In genomic region chr12:57832966-57833365, GRCh38 we compare ENCODE assay signal across 10 cellular contexts. TPM values are rescaled to one million over a fixed set of nuclear protein-coding genes. Genes with fewer than 3 reads are reported as not detected.
DNase-seq lines count a peak whose midpoint lies in the region; ATAC-seq, FAIRE-seq and TF ChIP-seq lines count a peak whose summit lies in the region.
"Had no signal": no experiment of that assay in that cellular context is flagged by ENCODE, and none has a peak within 500 bp of the region (broad histone marks: within the 10 kb centered on the region; RNA-seq: fewer than 3 reads in every experiment).

No MANE protein-coding gene starts in this region.

- peaks cover 100% of the 10 kb centered on the region for H3K79me2 ChIP-seq in SK-N-SH (ENCODE audit: insufficient read depth)
- peaks cover 100% of the 10 kb centered on the region for H3K79me2 ChIP-seq in smooth muscle cell (ENCODE audit: low read depth)

- TF ChIP-seq CTCF in GM06990 (IDR thresholded peaks at IDR 0.05; ENCODE audit: insufficient read depth, low read length, poor library complexity, severe bottlenecking): no peak
- no peak for TF ChIP-seq CTCF in SK-N-SH (IDR thresholded peaks at IDR 0.05)
- TF ChIP-seq CTCF in glutamatergic neuron (IDR thresholded peaks at IDR 0.05; ENCODE audit: partially characterized antibody, unreplicated experiment): no peak
- no peak for TF ChIP-seq CTCF in smooth muscle cell (IDR thresholded peaks at IDR 0.05; ENCODE audit: borderline replicate concordance, insufficient read depth, poor library complexity, severe bottlenecking)
- TF ChIP-seq CTCF in mucosa of descending colon (IDR thresholded peaks at IDR 0.05): no peak

- H3F3A ChIP-seq in SK-N-SH (replicated peaks; ENCODE audit: insufficient read depth) (peaks cover 24% of the 10 kb centered on the region), smooth muscle cell (ENCODE audit: low read depth) (peaks cover 14% of the 10 kb centered on the region)

- no peak for TF ChIP-seq POLR2A in H54 (IDR thresholded peaks at IDR 0.05; ENCODE audit: low read depth, low read length)

- H3K9ac ChIP-seq in SK-N-SH: no peak overlapping the region
- no peak overlapping the region for H3K9ac ChIP-seq in smooth muscle cell (ENCODE audit: low read depth)

- H3K9me3 Mint-ChIP-seq in glutamatergic neuron (ENCODE audit: unreplicated experiment): peaks cover 1% of the 10 kb centered on the region

- H3K27me3 Mint-ChIP-seq in glutamatergic neuron (ENCODE audit: unreplicated experiment): peaks cover 12% of the 10 kb centered on the region

- H3K9me2 ChIP-seq in SK-N-SH: no peaks in the 10 kb centered on the region

- ATAC-seq in mucosa of descending colon: no peak

- H2AFZ ChIP-seq in SK-N-SH (ENCODE audit: low read depth): no peak overlapping the region
- H2AFZ ChIP-seq in smooth muscle cell (ENCODE audit: low read depth): no peak overlapping the region

- H3K36me3 Mint-ChIP-seq in glutamatergic neuron (ENCODE audit: unreplicated experiment): no peaks in the 10 kb centered on the region

- no peak for FAIRE-seq in H54 (lab: Jason Lieb, UNC)
- FAIRE-seq: bronchial epithelial cell had no signal

- POLR2A ChIA-PET in SK-N-SH (lab: Yijun Ruan, JAX): interaction anchor here (1.3 kb wide), 1 partner anchor 64 kb away, joined by 3 read pairs; no protein-coding TSS in a partner anchor

- peaks cover 3% of the 10 kb centered on the region for H3K36me3 ChIP-seq in GM06990 (ENCODE audit: control insufficient read depth, insufficient read depth, low read length)
- H3K36me3 ChIP-seq in SK-N-SH (replicated peaks in 1 of 2; ENCODE audit: control insufficient read depth in 1 of 2, insufficient read depth in 2 of 2, low read length in 1 of 2): peaks cover 12 to 15% of the 10 kb centered on the region in 2 experiments
- peaks cover 7% of the 10 kb centered on the region for H3K36me3 ChIP-seq in smooth muscle cell (ENCODE audit: low read depth)
- no peaks in the 10 kb centered on the region for H3K36me3 ChIP-seq in mucosa of descending colon (ENCODE audit: low read depth)

- DNase-seq in GM06990 (ENCODE audit: extremely low read depth, insufficient read length) (peak; percentile 41), SK-N-SH (no peak), glutamatergic neuron (no peak), smooth muscle cell (lab: John Stamatoyannopoulos, UW; ENCODE audit: unreplicated experiment) (no peak), mucosa of descending colon (no peak), GM19240 (ENCODE audit: insufficient read length, low spot score) (no peak), H54 (ENCODE audit: insufficient read length, low spot score) (no peak), HPDE6-E6E7 (ENCODE audit: extremely low spot score) (no peak)
- DNase-seq: stimulated activated CD4-positive, alpha-beta T cell treated with anti-CD3 and anti-CD28 coated beads, Interleukin-2, amount 100 ng/mL, for 48 hours had no signal

- peaks cover 45% of the 10 kb centered on the region for H3K4me1 Mint-ChIP-seq in glutamatergic neuron (ENCODE audit: low read depth, unreplicated experiment)

- no peak overlapping the region for H3K4me3 Mint-ChIP-seq in glutamatergic neuron (ENCODE audit: unreplicated experiment)

- peaks cover 44 to 60% of the 10 kb centered on the region in 2 experiments; a peak in 3 of 4 replicates for H3K4me1 ChIP-seq in SK-N-SH (ENCODE audit: control insufficient read depth in 1 of 2, insufficient read depth in 2 of 2, low read depth in 1 of 2, low read length in 1 of 2)
- peaks cover 62% of the 10 kb centered on the region for H3K4me1 ChIP-seq in smooth muscle cell (ENCODE audit: low read depth)
- H3K4me1 ChIP-seq in mucosa of descending colon (ENCODE audit: low read depth): peaks cover 68% of the 10 kb centered on the region

- peak overlapping the region; percentile 34 for H3K4me2 ChIP-seq in SK-N-SH
- peak overlapping the region; percentile 50 for H3K4me2 ChIP-seq in smooth muscle cell

- no peak for TF ChIP-seq RAD21 in SK-N-SH (IDR thresholded peaks at IDR 0.05; ENCODE audit: low read length)

- H4K20me1 ChIP-seq in SK-N-SH (ENCODE audit: insufficient read depth) (peaks cover 99% of the 10 kb centered on the region), smooth muscle cell (ENCODE audit: low read depth) (peaks cover 100% of the 10 kb centered on the region)

- TF ChIP-seq EP300 in SK-N-SH (IDR thresholded peaks at IDR 0.05; ENCODE audit: borderline replicate concordance in 1 of 2, low read depth in 1 of 2, low read length in 1 of 2): no peak

- intact Hi-C loops in mucosa of descending colon (cut with DNase I, micrococcal nuclease): loop anchor here in 1 of 2 donors (5.0 kb wide), 1 partner anchor 74 kb away; no protein-coding TSS in a partner anchor

- H3K27me3 ChIP-seq in GM06990 (replicated peaks; ENCODE audit: control insufficient read depth, insufficient read depth, low read length) (no peaks in the 10 kb centered on the region), SK-N-SH (ENCODE audit: insufficient read depth) (no peaks in the 10 kb centered on the region), smooth muscle cell (ENCODE audit: low read depth) (no peaks in the 10 kb centered on the region)

- peak overlapping the region; percentile 5 to 15; a peak in 1 of 4 replicates for H3K27ac ChIP-seq in SK-N-SH (ENCODE audit: low read depth in 2 of 2, low read length in 1 of 2)
- H3K27ac ChIP-seq in smooth muscle cell (ENCODE audit: low read depth): peak overlapping the region; percentile 51

- 69% methylated on average over 9 of the region's 10 CpGs for WGBS in SK-N-SH (ENCODE audit: low lambda C conversion rate)
- WGBS in smooth muscle cell (ENCODE audit: low lambda C conversion rate): 16% methylated on average over 10 of the region's 10 CpGs

- H3K4me3 ChIP-seq in GM06990 (replicated peaks; ENCODE audit: low read depth, low read length): no peak overlapping the region
- H3K4me3 ChIP-seq in SK-N-SH (ENCODE audit: low read depth in 2 of 2, low read length in 1 of 2): no peak overlapping the region
- H3K4me3 ChIP-seq in smooth muscle cell: no peak overlapping the region
- no peak overlapping the region for H3K4me3 ChIP-seq in mucosa of descending colon

- peak overlapping the region; percentile 83 for H3K27ac Mint-ChIP-seq in glutamatergic neuron (ENCODE audit: unreplicated experiment)

- CTCF ChIA-PET in SK-N-SH (lab: Yijun Ruan, JAX): interaction anchor here (0.8 to 8.4 kb wide), 14 partner anchors 8 to 101 kb away, joined by 3 to 146 read pairs (median 7); partner anchors contain the start of genes CTDSP2 and TSFM

- H3K9me3 ChIP-seq in SK-N-SH (no peaks in the 10 kb centered on the region), smooth muscle cell (replicated peaks; ENCODE audit: low read depth) (no peaks in the 10 kb centered on the region), mucosa of descending colon (no peaks in the 10 kb centered on the region)

TF ChIP-seq in SK-N-SH, 30 proteins besides CTCF, POLR2A, EP300 and RAD21:
- peak; percentile 7; the same call in 1 of the 2 replicates for TF ChIP-seq TCF12 (IDR thresholded peaks at IDR 0.05)
- no peak for TF ChIP-seq MXI1 (IDR thresholded peaks at IDR 0.05; ENCODE audit: low read depth, low read length)
- peak; percentile 19; the same call in 1 of the 2 replicates for TF ChIP-seq PBX3 (IDR thresholded peaks at IDR 0.05)
- TF ChIP-seq POLR2AphosphoS5 (IDR thresholded peaks at IDR 0.05; ENCODE audit: low read depth, low read length): no peak

RNA-seq across cellular contexts. Expression of gene CTDSP2, which starts 13.6 kb away (rescaled TPM):
- polyA plus RNA-seq in SK-N-SH (2012; rRNA removed) (117 and 119 TPM in 2 replicates), smooth muscle cell (61.7 and 62.0 TPM in 2 replicates)
- 87.3 and 102 TPM in 2 replicates for polyA plus RNA-seq in SK-N-SH (2012; cell fraction: cytosol; rRNA removed)
- 145 and 147 TPM in 2 replicates for polyA plus RNA-seq in SK-N-SH (2012; cell fraction: nucleus; rRNA removed)
- total RNA-seq in glutamatergic neuron (ENCODE audit: unreplicated experiment) (127 TPM), smooth muscle cell (77.4 and 86.7 TPM in 2 replicates), mucosa of descending colon (100 to 1,000 TPM; 220 to 339 (median 256) TPM)

RNA-seq across cellular contexts. Expression of gene AVIL, which starts 14.4 kb away (rescaled TPM):
- polyA plus RNA-seq in SK-N-SH (2012; rRNA removed) (4.7 and 5.2 TPM in 2 replicates), smooth muscle cell (1.2 and 9.1 TPM in 2 replicates)
- polyA plus RNA-seq in SK-N-SH (2012; cell fraction: cytosol; rRNA removed): 1.2 and 1.4 TPM in 2 replicates
- 29.9 and 32.6 TPM in 2 replicates for polyA plus RNA-seq in SK-N-SH (2012; cell fraction: nucleus; rRNA removed)
- total RNA-seq in glutamatergic neuron (ENCODE audit: unreplicated experiment) (4.8 TPM), smooth muscle cell (7.0 and 17.1 TPM in 2 replicates), mucosa of descending colon (10 to 100 TPM; 12.2 to 13.6 (median 13.3) TPM)

RNA-seq across cellular contexts. Expression of gene TSFM, which starts 50.4 kb away (rescaled TPM):
- polyA plus RNA-seq in SK-N-SH (2012; rRNA removed) (23.0 and 28.7 TPM in 2 replicates), smooth muscle cell (24.0 and 28.5 TPM in 2 replicates)
- 21.6 and 24.8 TPM in 2 replicates for polyA plus RNA-seq in SK-N-SH (2012; cell fraction: cytosol; rRNA removed)
- 22.6 and 32.2 TPM in 2 replicates for polyA plus RNA-seq in SK-N-SH (2012; cell fraction: nucleus; rRNA removed)
- total RNA-seq in glutamatergic neuron (ENCODE audit: unreplicated experiment) (35.7 TPM), smooth muscle cell (14.5 and 16.8 TPM in 2 replicates), mucosa of descending colon (10 to 100 TPM; 26.1 to 32.9 (median 29.0) TPM)
